In the genomic region with DNA sequence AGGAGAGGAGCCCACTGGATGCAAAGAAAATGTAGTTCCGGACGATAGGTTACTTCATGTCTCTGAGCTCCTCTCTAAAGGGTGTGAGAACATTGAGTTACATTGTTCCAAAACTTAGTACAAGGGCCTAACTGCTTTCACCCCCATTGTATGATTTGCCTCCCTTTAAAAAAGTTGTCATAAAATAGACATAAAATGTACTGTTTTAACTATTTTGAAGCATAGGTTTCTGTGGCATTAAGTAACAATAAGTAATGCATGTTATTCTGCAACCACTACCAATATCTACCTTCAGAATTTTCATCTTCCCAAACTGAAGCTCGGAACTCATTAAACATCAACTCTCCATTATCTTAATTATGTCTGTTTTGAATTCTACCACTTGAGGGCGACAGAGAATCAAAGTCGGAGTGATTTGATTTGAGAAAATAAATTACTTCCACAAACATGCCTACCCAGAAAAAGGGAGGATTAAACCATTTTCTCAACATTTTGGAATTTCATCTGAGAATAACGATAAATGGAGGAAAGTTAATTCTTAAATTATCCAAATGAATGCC, we compare ENCODE assay signal across 9 cellular contexts. TPM values are rescaled to one million over a fixed set of nuclear protein-coding genes. Genes with fewer than 3 reads are reported as not detected.
A peak's percentile ranks its signal among the peaks of the same experiment; 100 is the strongest.
DNase-seq lines count a peak whose midpoint lies in the region; ATAC-seq and TF ChIP-seq lines count a peak whose summit lies in the region.
"Had no signal": no experiment of that assay in that cellular context is flagged by ENCODE, and none has a peak within 500 bp of the region (broad histone marks: within the 10 kb centered on the region; RNA-seq: fewer than 3 reads in every experiment).

No MANE protein-coding gene starts in this region.

- H3K9me3 ChIP-seq in cardiac muscle cell (ENCODE audit: low read depth), result no peaks in the 10 kb centered on the region
- H3K9me3 ChIP-seq in mammary epithelial cell (replicated peaks; ENCODE audit: insufficient read depth, low read length), result no peaks in the 10 kb centered on the region

- WGBS in mammary epithelial cell (ENCODE audit: low coverage, missing lambda C conversion rate), result 25% methylated on average over 6 of the region's 6 CpGs

- CTCF ChIA-PET in mammary epithelial cell (lab: Charles Lee; ENCODE audit: low non-redundant PET), result interaction anchor here (0.6 kb wide), 1 partner anchor 895 kb away, joined by 3 read pairs; no protein-coding TSS in a partner anchor

- no peak overlapping the region for H3K9ac ChIP-seq in mammary epithelial cell (ENCODE audit: insufficient read depth, low read length)

- H3K36me3 Mint-ChIP-seq in nephron progenitor cell (ENCODE audit: low read depth), result no peaks in the 10 kb centered on the region

- no peak overlapping the region for H3K4me3 Mint-ChIP-seq in nephron progenitor cell

- H3K27ac ChIP-seq in cardiac muscle cell (no peak overlapping the region), mammary epithelial cell (ENCODE audit: insufficient read depth, low read depth, low read length) (no peak overlapping the region)

- H3K4me2 ChIP-seq in mammary epithelial cell (ENCODE audit: insufficient read depth, low read depth, low read length), result no peak overlapping the region

- intact Hi-C loops in cardiac septum (cut with DNase I) (no loop called here), mammary epithelial cell (cut with micrococcal nuclease) (loop anchor here (1.0 to 2.0 kb wide), 3 partner anchors 30 to 1364 kb away; a partner anchor contains a TSS)

- no peak for ATAC-seq in GM19397 (IDR thresholded peaks at IDR 0.05; ENCODE audit: unreplicated experiment)

- H3K4me3 ChIP-seq in cardiac muscle cell (no peak overlapping the region), mammary epithelial cell (replicated peaks in 1 of 3; ENCODE audit: insufficient read depth in 1 of 3, low read depth in 2 of 3, low read length in 3 of 3) (no peak overlapping the region)

- BruUV-seq in mammary epithelial cell (replicated peaks; lab: Mats Ljungman, UMichigan), result no TSS peak

- H3K27me3 ChIP-seq in cardiac muscle cell (peaks cover 89% of the 10 kb centered on the region), mammary epithelial cell (ENCODE audit: insufficient read depth, low read length) (peaks cover 4% of the 10 kb centered on the region)

- no peaks in the 10 kb centered on the region for H3K79me2 ChIP-seq in mammary epithelial cell (ENCODE audit: insufficient read depth, low read length)

- H3K36me3 ChIP-seq in cardiac muscle cell, result no peaks in the 10 kb centered on the region
- H3K36me3 ChIP-seq in mammary epithelial cell (ENCODE audit: insufficient read depth, low read length), result no peaks in the 10 kb centered on the region

- H3K27me3 Mint-ChIP-seq in nephron progenitor cell (ENCODE audit: low read depth, poor library complexity), result peaks cover 87% of the 10 kb centered on the region

- H4K20me1 ChIP-seq in mammary epithelial cell (ENCODE audit: insufficient read depth, low read length), result no peaks in the 10 kb centered on the region

- DNase-seq in cardiac muscle cell (ENCODE audit: low read depth in 1 of 2, low spot score in 1 of 2), result peak; percentile 45 to 64
- no peak for DNase-seq in cardiac septum (ENCODE audit: low spot score)
- DNase-seq in NCI-H2171 treated with DMSO at 0.1 percent for 48 hours (lab: John Stamatoyannopoulos, UW), result peak; percentile 21
- DNase-seq in mammary epithelial cell, result peak; percentile 18
- peak; percentile 14 for DNase-seq in nephron progenitor cell
- DNase-seq in activated CD4-positive, alpha-beta T cell treated with anti-CD3 and anti-CD28 coated beads, Interleukin-2, amount 50 U/mL, for 1 hour, result no peak
- no peak for DNase-seq in NCI-H526 treated with DMSO at 0.1 percent for 48 hours (lab: John Stamatoyannopoulos, UW)

- H2AFZ ChIP-seq in mammary epithelial cell (ENCODE audit: low read depth, low read length), result no peak overlapping the region

- peak; percentile 60 for TF ChIP-seq CTCF in cardiac muscle cell (IDR thresholded peaks at IDR 0.05; ENCODE audit: low read depth, low read length)
- peak; percentile 43 to 54 for TF ChIP-seq CTCF in mammary epithelial cell (conservative IDR thresholded peaks at IDR 0.05 in 1 of 2, IDR thresholded peaks at IDR 0.05 in 1 of 2; ENCODE audit: extremely low read depth in 1 of 2, insufficient read depth in 1 of 2, low read depth in 1 of 2, low read length in 2 of 2)
- TF ChIP-seq CTCF in nephron progenitor cell (IDR thresholded peaks at IDR 0.05), result peak; percentile 65

- in situ Hi-C loops in mammary epithelial cell (cut with MboI; ENCODE audit: low sequenced_read_pairs in 2 of 2), result no loop called here

- no peak overlapping the region for H3K27ac Mint-ChIP-seq in nephron progenitor cell

- H3K9me3 Mint-ChIP-seq in nephron progenitor cell, result no peaks in the 10 kb centered on the region

- no peaks in the 10 kb centered on the region for H3K4me1 ChIP-seq in cardiac muscle cell (ENCODE audit: low read depth)
- peaks cover 8% of the 10 kb centered on the region for H3K4me1 ChIP-seq in mammary epithelial cell (ENCODE audit: insufficient read depth, low read length)

- H3K4me1 Mint-ChIP-seq in nephron progenitor cell, result peaks cover 33% of the 10 kb centered on the region

- dilution Hi-C loops in mammary epithelial cell (cut with HindIII; ENCODE audit: low sequenced_read_pairs), result no loop called here

RNA-seq across cellular contexts. Expression of a gene that starts 2.7 kb away (rescaled TPM):
- total RNA-seq in cardiac muscle cell (0.18 TPM in 1 of 2 replicates, not detected in the other), cardiac septum (not detected), mammary epithelial cell (under 1 TPM in 1 of 2 donors, not detected in 1; under 0.01 TPM)
- polyA plus RNA-seq in cardiac muscle cell (not detected in 2 replicates), mammary epithelial cell (not detected)
- polyA minus RNA-seq in mammary epithelial cell, result not detected

RNA-seq across cellular contexts. Expression of a gene that starts 18.1 kb away (rescaled TPM):
- total RNA-seq in cardiac muscle cell, result not detected in 2 replicates
- not detected in 2 replicates for polyA plus RNA-seq in cardiac muscle cell
- total RNA-seq in cardiac septum, result not detected
- not detected for total RNA-seq in mammary epithelial cell
- polyA plus RNA-seq in mammary epithelial cell, result not detected
- not detected for polyA minus RNA-seq in mammary epithelial cell
- polyA plus RNA-seq: adipose tissue had no signal

RNA-seq across cellular contexts. Expression of a gene that starts 30.1 kb away (rescaled TPM):
- 19.1 and 32.8 TPM in 2 replicates for total RNA-seq in cardiac muscle cell
- polyA plus RNA-seq in cardiac muscle cell, result 10.9 and 12.2 TPM in 2 replicates
- 98.7 TPM for total RNA-seq in cardiac septum
- total RNA-seq in mammary epithelial cell, result 1 to 10 TPM; 2.1 to 8.0 TPM
- 7.6 TPM for polyA plus RNA-seq in mammary epithelial cell
- polyA minus RNA-seq in mammary epithelial cell, result not detected

Comparison
In these comparisons a context has a peak if more than half of its experiments do, and no peak if none do; other contexts are left out.
1. DNase-seq: peak in cardiac muscle cell (2 of 2), NCI-H2171 treated with DMSO at 0.1 percent for 48 hours (single experiment), mammary epithelial cell (single experiment) and nephron progenitor cell (single experiment); none in cardiac septum (single experiment), activated CD4-positive, alpha-beta T cell treated with anti-CD3 and anti-CD28 coated beads, Interleukin-2, amount 50 U/mL, for 1 hour (single experiment) and NCI-H526 treated with DMSO at 0.1 percent for 48 hours (single experiment).
2. Peak in every context shown above with its lines, with median percentiles within 50 percentile points of each other: CTCF ChIP-seq.